8 cellular contexts compared by ENCODE assay signal in the genomic region with DNA sequence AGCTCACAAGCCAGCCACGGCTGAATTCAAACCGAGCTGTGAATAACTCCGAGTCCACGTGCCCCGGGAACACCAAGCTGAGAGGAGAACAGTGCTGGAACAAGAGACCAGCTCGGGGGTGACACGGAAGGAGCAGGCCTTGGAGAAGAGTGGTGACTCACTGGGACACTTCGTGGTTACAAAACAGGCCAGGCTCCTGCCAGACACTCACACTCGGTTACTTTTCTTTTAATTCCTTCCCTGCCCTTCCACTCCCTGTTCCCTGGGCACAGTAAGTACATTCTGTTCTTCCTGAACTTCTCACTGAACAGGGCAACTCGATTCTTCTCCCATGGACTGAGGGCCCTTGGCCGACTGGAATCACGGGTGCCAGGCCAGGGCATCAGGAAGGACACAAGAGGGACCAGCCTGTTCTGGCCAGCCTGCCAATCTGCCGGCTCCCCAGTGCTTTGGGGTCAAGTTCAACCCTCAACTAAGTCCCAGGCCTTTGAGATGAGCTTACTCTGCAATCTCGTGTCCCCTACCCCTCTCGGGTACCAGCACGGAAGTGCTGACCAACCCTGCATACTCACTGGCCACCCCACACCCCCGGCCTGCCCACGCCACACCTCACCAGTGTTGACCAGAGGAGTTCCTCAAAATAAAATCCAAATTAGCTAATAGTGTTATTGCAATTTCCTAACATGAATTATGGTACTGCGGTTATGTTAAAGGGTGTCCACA.
DNase-seq lines count a peak whose midpoint lies in the region; ATAC-seq and TF ChIP-seq lines count a peak whose summit lies in the region.

No MANE protein-coding gene starts in this region.

- peak; percentile 83 for DNase-seq in DMS79 treated with DMSO at 0.1 percent for 48 hours (lab: John Stamatoyannopoulos, UW)
- no peak for DNase-seq in WTC11 (ENCODE audit: low spot score)
- peak in 1 of 2 donors; percentile 40 for DNase-seq in heart right ventricle
- DNase-seq in putamen (ENCODE audit: low spot score): peak; percentile 56
- DNase-seq in stimulated activated CD4-positive, alpha-beta T cell treated with anti-CD3 and anti-CD28 coated beads, Interleukin-4, amount 100 ng/mL, for 4 hours: no peak
- no peak for DNase-seq in NCI-H1417 (lab: John Stamatoyannopoulos, UW)

- CTCF ChIA-PET in WTC11 (lab: Charles Lee): interaction anchor here (1.4 to 5.4 kb wide), 3 partner anchors 69 to 158 kb away, joined by 5 to 18 read pairs (median 8); no protein-coding TSS in a partner anchor

- no peaks in the 10 kb centered on the region for H3K36me3 ChIP-seq in heart right ventricle

- POLR2A ChIA-PET in WTC11 (lab: Charles Lee): no interaction called here

- peaks cover 0 to 18% (median 0%) of the 10 kb centered on the region in 9 donors for H3K4me1 ChIP-seq in heart right ventricle

- H3K4me1 Mint-ChIP-seq in WTC11: peaks cover 12% of the 10 kb centered on the region

- H3K27me3 ChIP-seq in heart right ventricle: no peaks in the 10 kb centered on the region

- H3K9me3 Mint-ChIP-seq in WTC11: no peaks in the 10 kb centered on the region

- TF ChIP-seq CTCF in WTC11 (IDR thresholded peaks at IDR 0.05) (no peak), heart right ventricle (IDR thresholded peaks at IDR 0.05) (no peak)

- intact Hi-C loops in heart right ventricle (cut with DNase I): loop anchor here in 1 of 10 donors (10.0 kb wide), 1 partner anchor 287 kb away; no protein-coding TSS in a partner anchor

- no peaks in the 10 kb centered on the region for H3K36me3 Mint-ChIP-seq in WTC11

- H3K27ac ChIP-seq in heart right ventricle: peak overlapping the region in 4 of 10 donors; percentile 49 to 84 (median 52)

- ATAC-seq in WTC11 (no peak), heart right ventricle (peak; percentile 56 to 93 (median 70)), GM21528 (IDR thresholded peaks at IDR 0.05; ENCODE audit: low FRiP score, unreplicated experiment) (no peak), GM18868 (IDR thresholded peaks at IDR 0.05; ENCODE audit: unreplicated experiment) (no peak)

- no peaks in the 10 kb centered on the region for H3K9me3 ChIP-seq in heart right ventricle

- H3K27me3 Mint-ChIP-seq in WTC11 (ENCODE audit: low read depth): no peaks in the 10 kb centered on the region

- H3K27ac Mint-ChIP-seq in WTC11: 0 out of 2 replicates have a peak overlapping the region, but pooled peaks have one; percentile 20

- no peak overlapping the region for H3K4me3 ChIP-seq in heart right ventricle

- 63 to 79% methylated on average over 19 of the region's 19 CpGs for WGBS in heart right ventricle, 2 donors

- no peak overlapping the region for H3K4me3 Mint-ChIP-seq in WTC11

TF ChIP-seq in WTC11, 78 proteins besides CTCF, POLR2A, EP300 and RAD21:
- no peak for TF ChIP-seq NR2C2 (CRISPR knock-in tag; IDR thresholded peaks at IDR 0.05)
- TF ChIP-seq RORB (CRISPR knock-in tag; IDR thresholded peaks at IDR 0.05): no peak
- no peak for TF ChIP-seq RELA (CRISPR knock-in tag; IDR thresholded peaks at IDR 0.05; ENCODE audit: borderline replicate concordance)
- TF ChIP-seq, protein P1, sequence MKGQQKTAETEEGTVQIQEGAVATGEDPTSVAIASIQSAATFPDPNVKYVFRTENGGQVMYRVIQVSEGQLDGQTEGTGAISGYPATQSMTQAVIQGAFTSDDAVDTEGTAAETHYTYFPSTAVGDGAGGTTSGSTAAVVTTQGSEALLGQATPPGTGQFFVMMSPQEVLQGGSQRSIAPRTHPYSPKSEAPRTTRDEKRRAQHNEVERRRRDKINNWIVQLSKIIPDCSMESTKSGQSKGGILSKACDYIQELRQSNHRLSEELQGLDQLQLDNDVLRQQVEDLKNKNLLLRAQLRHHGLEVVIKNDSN (CRISPR knock-in tag; IDR thresholded peaks at IDR 0.05): no peak
- TF ChIP-seq ZNF263 (CRISPR knock-in tag; IDR thresholded peaks at IDR 0.05; ENCODE audit: low read depth): no peak
- TF ChIP-seq, protein P2, sequence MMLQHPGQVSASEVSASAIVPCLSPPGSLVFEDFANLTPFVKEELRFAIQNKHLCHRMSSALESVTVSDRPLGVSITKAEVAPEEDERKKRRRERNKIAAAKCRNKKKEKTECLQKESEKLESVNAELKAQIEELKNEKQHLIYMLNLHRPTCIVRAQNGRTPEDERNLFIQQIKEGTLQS (CRISPR knock-in tag; conservative IDR thresholded peaks at IDR 0.05): no peak
- TF ChIP-seq GABPB1 (CRISPR knock-in tag; IDR thresholded peaks at IDR 0.05): no peak
- TF ChIP-seq KAT7 (CRISPR knock-in tag; IDR thresholded peaks at IDR 0.05; ENCODE audit: borderline replicate concordance): no peak
- no peak for TF ChIP-seq CREM (CRISPR knock-in tag; IDR thresholded peaks at IDR 0.05)
- TF ChIP-seq, protein P3, sequence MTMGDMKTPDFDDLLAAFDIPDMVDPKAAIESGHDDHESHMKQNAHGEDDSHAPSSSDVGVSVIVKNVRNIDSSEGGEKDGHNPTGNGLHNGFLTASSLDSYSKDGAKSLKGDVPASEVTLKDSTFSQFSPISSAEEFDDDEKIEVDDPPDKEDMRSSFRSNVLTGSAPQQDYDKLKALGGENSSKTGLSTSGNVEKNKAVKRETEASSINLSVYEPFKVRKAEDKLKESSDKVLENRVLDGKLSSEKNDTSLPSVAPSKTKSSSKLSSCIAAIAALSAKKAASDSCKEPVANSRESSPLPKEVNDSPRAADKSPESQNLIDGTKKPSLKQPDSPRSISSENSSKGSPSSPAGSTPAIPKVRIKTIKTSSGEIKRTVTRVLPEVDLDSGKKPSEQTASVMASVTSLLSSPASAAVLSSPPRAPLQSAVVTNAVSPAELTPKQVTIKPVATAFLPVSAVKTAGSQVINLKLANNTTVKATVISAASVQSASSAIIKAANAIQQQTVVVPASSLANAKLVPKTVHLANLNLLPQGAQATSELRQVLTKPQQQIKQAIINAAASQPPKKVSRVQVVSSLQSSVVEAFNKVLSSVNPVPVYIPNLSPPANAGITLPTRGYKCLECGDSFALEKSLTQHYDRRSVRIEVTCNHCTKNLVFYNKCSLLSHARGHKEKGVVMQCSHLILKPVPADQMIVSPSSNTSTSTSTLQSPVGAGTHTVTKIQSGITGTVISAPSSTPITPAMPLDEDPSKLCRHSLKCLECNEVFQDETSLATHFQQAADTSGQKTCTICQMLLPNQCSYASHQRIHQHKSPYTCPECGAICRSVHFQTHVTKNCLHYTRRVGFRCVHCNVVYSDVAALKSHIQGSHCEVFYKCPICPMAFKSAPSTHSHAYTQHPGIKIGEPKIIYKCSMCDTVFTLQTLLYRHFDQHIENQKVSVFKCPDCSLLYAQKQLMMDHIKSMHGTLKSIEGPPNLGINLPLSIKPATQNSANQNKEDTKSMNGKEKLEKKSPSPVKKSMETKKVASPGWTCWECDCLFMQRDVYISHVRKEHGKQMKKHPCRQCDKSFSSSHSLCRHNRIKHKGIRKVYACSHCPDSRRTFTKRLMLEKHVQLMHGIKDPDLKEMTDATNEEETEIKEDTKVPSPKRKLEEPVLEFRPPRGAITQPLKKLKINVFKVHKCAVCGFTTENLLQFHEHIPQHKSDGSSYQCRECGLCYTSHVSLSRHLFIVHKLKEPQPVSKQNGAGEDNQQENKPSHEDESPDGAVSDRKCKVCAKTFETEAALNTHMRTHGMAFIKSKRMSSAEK (CRISPR knock-in tag; IDR thresholded peaks at IDR 0.05; ENCODE audit: borderline replicate concordance): no peak
- TF ChIP-seq SP1 (CRISPR knock-in tag; conservative IDR thresholded peaks at IDR 0.05): no peak
- TF ChIP-seq ZNF219 (CRISPR knock-in tag; IDR thresholded peaks at IDR 0.05; ENCODE audit: borderline replicate concordance): no peak

Comparison
In these comparisons a context has a peak if more than half of its experiments do, and no peak if none do; other contexts are left out.
1. DNase-seq: peak in DMS79 treated with DMSO at 0.1 percent for 48 hours (single experiment) and putamen (single experiment); none in WTC11 (single experiment), stimulated activated CD4-positive, alpha-beta T cell treated with anti-CD3 and anti-CD28 coated beads, Interleukin-4, amount 100 ng/mL, for 4 hours (0 of 2) and NCI-H1417 (0 of 3).
2. ATAC-seq: peak in heart right ventricle (8 of 8); none in WTC11 (single experiment), GM21528 (single experiment) and GM18868 (single experiment).